ENCODE assay signal across 8 cellular contexts in genomic region chr5:60842859-60843692, GRCh38. TPM values are rescaled to one million over a fixed set of nuclear protein-coding genes. Genes with fewer than 3 reads are reported as not detected.
DNase-seq lines count a peak whose midpoint lies in the region; ATAC-seq and TF ChIP-seq lines count a peak whose summit lies in the region.

No MANE protein-coding gene starts in this region.

- H4K91ac ChIP-seq in IMR-90 (ENCODE audit: insufficient read depth, low read depth, low read length): no peak overlapping the region

- POLR2A ChIA-PET in AG04449 (lab: Yijun Ruan, JAX) (no interaction called here), IMR-90 (lab: Charles Lee; ENCODE audit: unreplicated experiment) (no interaction called here)

- H2BK20ac ChIP-seq in IMR-90 (ENCODE audit: low read depth, low read length): no peak overlapping the region

- H3K79me1 ChIP-seq in IMR-90 (ENCODE audit: low read depth in 1 of 2, low read length in 2 of 2): no peaks in the 10 kb centered on the region

- 0 out of 2 replicates have a peak, but pooled peaks have one; percentile 19 for ATAC-seq in IMR-90 (ENCODE audit: low read depth)
- peak; percentile 44 for ATAC-seq in body of pancreas
- no peak for ATAC-seq in HG03457 (IDR thresholded peaks at IDR 0.05; ENCODE audit: unreplicated experiment)

- no peak overlapping the region for H2BK5ac ChIP-seq in IMR-90 (ENCODE audit: low read depth, low read length, poor library complexity, severe bottlenecking)

- H3K27ac ChIP-seq in IMR-90 (ENCODE audit: insufficient read depth, low read length) (no peak overlapping the region), body of pancreas (peak overlapping the region in 3 of 4 donors; percentile 72 to 78 (median 74))

- no peak for TF ChIP-seq RAD21 in IMR-90 (IDR thresholded peaks at IDR 0.05; ENCODE audit: low read length)

- intact Hi-C loops in IMR-90 (cut with micrococcal nuclease): loop anchor here (5.0 to 10.0 kb wide), 2 partner anchors 138 to 1871 kb away; partner anchors contain the start of gene DEPDC1B
- intact Hi-C loops in body of pancreas (cut with DNase I): no loop called here

- H4K20me1 ChIP-seq in IMR-90 (ENCODE audit: insufficient read depth, low read length): no peaks in the 10 kb centered on the region

- peak overlapping the region; percentile 58 for H3K4me2 ChIP-seq in IMR-90 (ENCODE audit: low read depth, low read length)

- no peak overlapping the region for H2BK15ac ChIP-seq in IMR-90 (ENCODE audit: low read depth, low read length)

- peaks cover 53% of the 10 kb centered on the region for H3K27me3 ChIP-seq in IMR-90 (ENCODE audit: control insufficient read depth, insufficient read depth, low read length)
- H3K27me3 ChIP-seq in body of pancreas: no peaks in the 10 kb centered on the region
- H3K27me3 ChIP-seq in kidney epithelial cell (ENCODE audit: control insufficient read depth, insufficient read depth, low read length): no peaks in the 10 kb centered on the region

- CTCF ChIA-PET in AG04449 (lab: Yijun Ruan, JAX): no interaction called here
- CTCF ChIA-PET in IMR-90 (lab: Yijun Ruan, JAX): no interaction called here

- DNase-seq in AG04449 (ENCODE audit: low read depth, low spot score) (no peak), GM12865 (ENCODE audit: low read depth) (peak; percentile 21), IMR-90 (no peak), body of pancreas (peak; percentile 25 to 51 (median 36)), kidney epithelial cell (ENCODE audit: low read depth) (no peak), A172 (ENCODE audit: low spot score) (no peak)

- peaks cover 12% of the 10 kb centered on the region for H3K4me1 Mint-ChIP-seq in stimulated activated naive CD8-positive, alpha-beta T cell treated with anti-CD3 and anti-CD28 coated beads, Interleukin-15, Interleukin-2, amounts not matched to agents 100 ng/mL and 50 ng/mL, for 24 hours (ENCODE audit: low read depth)

- no peaks in the 10 kb centered on the region for H3K36me3 Mint-ChIP-seq in stimulated activated naive CD8-positive, alpha-beta T cell treated with anti-CD3 and anti-CD28 coated beads, Interleukin-15, Interleukin-2, amounts not matched to agents 100 ng/mL and 50 ng/mL, for 24 hours (ENCODE audit: low read depth)

- no peak for TF ChIP-seq POLR2A in IMR-90 (IDR thresholded peaks at IDR 0.05; ENCODE audit: low read depth, low read length)
- no peak for TF ChIP-seq POLR2A in body of pancreas (IDR thresholded peaks at IDR 0.05)

- peak overlapping the region; percentile 62 for H3K4me3 ChIP-seq in AG04449 (ENCODE audit: low read depth, low read length)
- peak overlapping the region; percentile 85 for H3K4me3 ChIP-seq in GM12865 (ENCODE audit: low read depth, low read length)
- peak overlapping the region; percentile 79 for H3K4me3 ChIP-seq in IMR-90 (ENCODE audit: insufficient read depth, low read depth, low read length)
- peak overlapping the region; percentile 90 to 100 for H3K4me3 ChIP-seq in body of pancreas
- H3K4me3 ChIP-seq in kidney epithelial cell (ENCODE audit: low read depth, low read length): peak overlapping the region; percentile 87

- TF ChIP-seq CTCF in AG04449 (IDR thresholded peaks at IDR 0.05; ENCODE audit: insufficient read depth, low read length, missing control alignments): no peak
- no peak for TF ChIP-seq CTCF in GM12865 (IDR thresholded peaks at IDR 0.05; ENCODE audit: insufficient read depth, low read depth, low read length, missing control alignments)
- no peak for TF ChIP-seq CTCF in IMR-90 (conservative IDR thresholded peaks at IDR 0.05; ENCODE audit: low read depth, low read length)
- peak in 1 of 7 experiments; percentile 1 for TF ChIP-seq CTCF in body of pancreas (IDR thresholded peaks at IDR 0.05)
- no peak for TF ChIP-seq CTCF in kidney epithelial cell (IDR thresholded peaks at IDR 0.05; ENCODE audit: insufficient read depth, low read length, poor library complexity, severe bottlenecking)

- no peak overlapping the region for H4K5ac ChIP-seq in IMR-90 (ENCODE audit: low read depth, low read length)

- H3K23ac ChIP-seq in IMR-90 (ENCODE audit: low read depth, low read length): no peak overlapping the region

- H3K4me1 ChIP-seq in IMR-90 (ENCODE audit: control insufficient read depth, insufficient read depth, low read length) (no peaks in the 10 kb centered on the region; the same call in 1 of the 2 replicates), body of pancreas (peaks cover 21% of the 10 kb centered on the region)

- H3K36me3 ChIP-seq in IMR-90 (ENCODE audit: control insufficient read depth, insufficient read depth, low read length) (no peaks in the 10 kb centered on the region), body of pancreas (replicated peaks in 1 of 2; ENCODE audit: insufficient read depth in 1 of 2, low read depth in 2 of 2) (no peaks in the 10 kb centered on the region), kidney epithelial cell (ENCODE audit: control insufficient read depth, insufficient read depth, low read length) (no peaks in the 10 kb centered on the region)

- H2BK120ac ChIP-seq in IMR-90 (ENCODE audit: low read depth, low read length): no peak overlapping the region

- H3K18ac ChIP-seq in IMR-90 (ENCODE audit: low read depth, low read length): no peak overlapping the region

- no peak overlapping the region for H3K4ac ChIP-seq in IMR-90 (ENCODE audit: low read depth, low read length)

- no peak overlapping the region for H4K8ac ChIP-seq in IMR-90 (ENCODE audit: low read depth in 2 of 2, low read length in 2 of 2)

- H3K9me3 Mint-ChIP-seq in stimulated activated naive CD8-positive, alpha-beta T cell treated with anti-CD3 and anti-CD28 coated beads, Interleukin-15, Interleukin-2, amounts not matched to agents 100 ng/mL and 50 ng/mL, for 24 hours: no peaks in the 10 kb centered on the region

- H3K14ac ChIP-seq in IMR-90 (replicated peaks; ENCODE audit: low read depth, low read length): no peak overlapping the region

- H2AK5ac ChIP-seq in IMR-90 (ENCODE audit: low read depth, low read length): no peak overlapping the region

- no peaks in the 10 kb centered on the region for H3K9me1 ChIP-seq in IMR-90 (ENCODE audit: insufficient read depth, low read length)

- peaks cover 62% of the 10 kb centered on the region for H3K27me3 Mint-ChIP-seq in stimulated activated naive CD8-positive, alpha-beta T cell treated with anti-CD3 and anti-CD28 coated beads, Interleukin-15, Interleukin-2, amounts not matched to agents 100 ng/mL and 50 ng/mL, for 24 hours

- no peak overlapping the region for H3K56ac ChIP-seq in IMR-90 (ENCODE audit: extremely low read depth, insufficient read depth, low read length)

- H3K9me3 ChIP-seq in IMR-90 (ENCODE audit: control insufficient read depth, insufficient read depth, low read length): no peaks in the 10 kb centered on the region
- no peaks in the 10 kb centered on the region for H3K9me3 ChIP-seq in body of pancreas

- H2AFZ ChIP-seq in IMR-90 (replicated peaks; ENCODE audit: low read length, poor library complexity): peak overlapping the region; percentile 88

- H3K4me3 Mint-ChIP-seq in stimulated activated naive CD8-positive, alpha-beta T cell treated with anti-CD3 and anti-CD28 coated beads, Interleukin-15, Interleukin-2, amounts not matched to agents 100 ng/mL and 50 ng/mL, for 24 hours: peak overlapping the region; percentile 75

- BruUV-seq in IMR-90 (replicated peaks; lab: Mats Ljungman, UMichigan): no TSS peak

- in situ Hi-C loops in IMR-90 (cut with MboI; ENCODE audit: low sequenced_read_pairs): no loop called here

- H3K9ac ChIP-seq in IMR-90 (ENCODE audit: low read depth, low read length): no peak overlapping the region

- dilution Hi-C loops in IMR-90 (cut with HindIII; ENCODE audit: low sequenced_read_pairs, unreplicated experiment): no loop called here

- H2AK9ac ChIP-seq in IMR-90 (replicated peaks; ENCODE audit: low read depth, low read length, poor library complexity): no peak overlapping the region

- H3K27ac Mint-ChIP-seq in stimulated activated naive CD8-positive, alpha-beta T cell treated with anti-CD3 and anti-CD28 coated beads, Interleukin-15, Interleukin-2, amounts not matched to agents 100 ng/mL and 50 ng/mL, for 24 hours: no peak overlapping the region

- WGBS in IMR-90 (ENCODE audit: extremely low coverage in 2 of 2, insufficient read length in 1 of 2), 2 experiments: 0% methylated on average over 13 of the region's 44 CpGs; no CpG with 5 or more reads in 1 of the 2 experiments
- 1 to 3% methylated on average over 41 to 44 of the region's 44 CpGs for WGBS in body of pancreas, 2 donors

TF ChIP-seq in IMR-90, 13 proteins besides CTCF, POLR2A, EP300 and RAD21:
- TF ChIP-seq CEBPB (IDR thresholded peaks at IDR 0.05; ENCODE audit: low read depth, low read length): no peak
- no peak for TF ChIP-seq USF2 (IDR thresholded peaks at IDR 0.05; ENCODE audit: low read depth, low read length)
- TF ChIP-seq NFE2L2 (IDR thresholded peaks at IDR 0.05; ENCODE audit: low read depth, low read length): no peak
- TF ChIP-seq FOS (IDR thresholded peaks at IDR 0.05; ENCODE audit: low read depth, low read length): no peak
- no peak for TF ChIP-seq MAFK (IDR thresholded peaks at IDR 0.05; ENCODE audit: low read depth, low read length)

RNA-seq across cellular contexts. Expression of gene ELOVL7, which starts 1.0 kb away (rescaled TPM):
- total RNA-seq in IMR-90 (2012; rRNA removed) (0.18 TPM in 1 of 2 replicates, not detected in the other), body of pancreas (1 to 10 TPM; 2.6 to 7.5 TPM), kidney epithelial cell (31.6 and 35.3 TPM in 2 replicates)
- polyA plus RNA-seq in IMR-90 (2012; rRNA removed): not detected in 2 replicates
- not detected in 2 replicates for polyA plus RNA-seq in IMR-90 (2012; cell fraction: cytosol; rRNA removed)
- polyA plus RNA-seq in IMR-90 (2012; cell fraction: nucleus; rRNA removed; ENCODE audit: low replicate concordance): 0.08 and 0.25 TPM in 2 replicates
- total RNA-seq in A172 (2014; rRNA removed; shearing (Covaris generic)): 7.2 and 8.2 TPM in 2 replicates

Comparison
In these comparisons a context has a peak if more than half of its experiments do, and no peak if none do; other contexts are left out.
1. DNase-seq: peak in GM12865 (single experiment) and body of pancreas (4 of 4); none in AG04449 (single experiment), IMR-90 (single experiment), kidney epithelial cell (single experiment) and A172 (single experiment).
2. Peak in every context shown above with its lines, with median percentiles within 50 percentile points of each other: H3K4me3 ChIP-seq.